In genomic region chr5:116574682-116575634, GRCh38 we compare ENCODE assay signal across 8 cellular contexts. TPM values are rescaled to one million over a fixed set of nuclear protein-coding genes. Genes with fewer than 3 reads are reported as not detected.
DNase-seq lines count a peak whose midpoint lies in the region; ATAC-seq lines count a peak whose summit lies in the region.

TSS of gene SEMA6A (minus strand) at chr5:116574823. CDS start at chr5:116504944, 69,879 bp downstream.

- peaks cover 20% of the 10 kb centered on the region for H3K4me1 Mint-ChIP-seq in activated CD4-positive, alpha-beta T cell treated with anti-CD3 and anti-CD28 coated beads, Interleukin-2, amount 10 ng/mL, durations not matched to agents 24 days and 14 days
- peaks cover 9% of the 10 kb centered on the region for H3K4me1 Mint-ChIP-seq in T-helper 2 cell treated with Interferon-gamma antibody and Interleukin-4, amounts not matched to agents 5 μg/mL and 100 μg/mL, for 36 hours (ENCODE audit: low read depth)

- peak within 1 kb of the TSS; percentile 77 for H3K27ac ChIP-seq in layer of hippocampus (ENCODE audit: low read depth, low read length)

- peak within 1 kb of the TSS; percentile 46 for H3K27ac Mint-ChIP-seq in activated CD4-positive, alpha-beta T cell treated with anti-CD3 and anti-CD28 coated beads, Interleukin-2, amount 10 ng/mL, durations not matched to agents 24 days and 14 days
- peak within 1 kb of the TSS; percentile 54 for H3K27ac Mint-ChIP-seq in T-helper 2 cell treated with Interferon-gamma antibody and Interleukin-4, amounts not matched to agents 5 μg/mL and 100 μg/mL, for 36 hours

- DNase-seq in activated CD4-positive, alpha-beta T cell treated with anti-CD3 and anti-CD28 coated beads, Interleukin-2, amount 10 ng/mL, durations not matched to agents 24 days and 14 days: peak; percentile 88
- no peak for DNase-seq in activated CD4-positive, alpha-beta T cell treated with anti-CD3 and anti-CD28 coated beads for 4 hours
- DNase-seq in NCI-H1092 treated with DMSO at 0.1 percent for 48 hours (lab: John Stamatoyannopoulos, UW) (peak; percentile 70), dedifferentiated amniotic fluid mesenchymal stem cell (ENCODE audit: extremely low spot score) (peak; percentile 67)
- DNase-seq in T-helper 2 cell treated with Interferon-gamma antibody and Interleukin-4, amounts not matched to agents 5 μg/mL and 100 μg/mL, for 36 hours (ENCODE audit: low spot score): peak; percentile 71
- peak; percentile 62 to 68 (median 66) for DNase-seq in stimulated activated CD4-positive, alpha-beta T cell treated with anti-CD3 and anti-CD28 coated beads, Interleukin-12 subunit alpha, Interleukin-12 subunit beta, amount 100 ng/mL, for 48 hours (ENCODE audit: low read depth in 2 of 3, low spot score in 1 of 3)

- peaks cover 78% of the 10 kb centered on the region for H3K27me3 Mint-ChIP-seq in activated CD4-positive, alpha-beta T cell treated with anti-CD3 and anti-CD28 coated beads, Interleukin-2, amount 10 ng/mL, durations not matched to agents 24 days and 14 days
- peaks cover 77% of the 10 kb centered on the region for H3K27me3 Mint-ChIP-seq in T-helper 2 cell treated with Interferon-gamma antibody and Interleukin-4, amounts not matched to agents 5 μg/mL and 100 μg/mL, for 36 hours (ENCODE audit: low read depth)

- intact Hi-C loops in activated CD4-positive, alpha-beta T cell treated with anti-CD3 and anti-CD28 coated beads, Interleukin-2, amount 10 ng/mL, durations not matched to agents 24 days and 14 days (cut with micrococcal nuclease): loop anchor here (5.0 to 10.0 kb wide), 4 partner anchors 440 to 1393 kb away; partner anchors contain the start of genes CDO1 and LVRN

- peak within 1 kb of the TSS; percentile 67 for H3K4me3 Mint-ChIP-seq in activated CD4-positive, alpha-beta T cell treated with anti-CD3 and anti-CD28 coated beads, Interleukin-2, amount 10 ng/mL, durations not matched to agents 24 days and 14 days
- peak within 1 kb of the TSS; percentile 86 for H3K4me3 Mint-ChIP-seq in T-helper 2 cell treated with Interferon-gamma antibody and Interleukin-4, amounts not matched to agents 5 μg/mL and 100 μg/mL, for 36 hours

- no peaks in the 10 kb centered on the region for H3K27me3 ChIP-seq in layer of hippocampus (ENCODE audit: control insufficient read depth, insufficient read depth, low read length)

- peak; percentile 68 for ATAC-seq in HG02642 (IDR thresholded peaks at IDR 0.05; ENCODE audit: poor library complexity, unreplicated experiment)

- no peaks in the 10 kb centered on the region for H3K9me3 Mint-ChIP-seq in activated CD4-positive, alpha-beta T cell treated with anti-CD3 and anti-CD28 coated beads, Interleukin-2, amount 10 ng/mL, durations not matched to agents 24 days and 14 days
- no peaks in the 10 kb centered on the region for H3K9me3 Mint-ChIP-seq in T-helper 2 cell treated with Interferon-gamma antibody and Interleukin-4, amounts not matched to agents 5 μg/mL and 100 μg/mL, for 36 hours

- H3K36me3 Mint-ChIP-seq in activated CD4-positive, alpha-beta T cell treated with anti-CD3 and anti-CD28 coated beads, Interleukin-2, amount 10 ng/mL, durations not matched to agents 24 days and 14 days (ENCODE audit: low read depth): no peaks in the 10 kb centered on the region
- H3K36me3 Mint-ChIP-seq in T-helper 2 cell treated with Interferon-gamma antibody and Interleukin-4, amounts not matched to agents 5 μg/mL and 100 μg/mL, for 36 hours (ENCODE audit: low read depth): no peaks in the 10 kb centered on the region

RNA-seq across cellular contexts. Expression of gene SEMA6A, which starts in this region (rescaled TPM):
- 0.19 and 0.24 TPM in 2 replicates for total RNA-seq in activated CD4-positive, alpha-beta T cell treated with anti-CD3 and anti-CD28 coated beads, Interleukin-2, amount 10 ng/mL, durations not matched to agents 24 days and 14 days

Comparison
In these comparisons a context has a peak if more than half of its experiments do, and no peak if none do; other contexts are left out.
1. Peak in DNase-seq in activated CD4-positive, alpha-beta T cell treated with anti-CD3 and anti-CD28 coated beads, Interleukin-2, amount 10 ng/mL, durations not matched to agents 24 days and 14 days; RNA of the gene not detected or under 1 TPM.
2. DNase-seq: peak in NCI-H1092 treated with DMSO at 0.1 percent for 48 hours (single experiment), T-helper 2 cell treated with Interferon-gamma antibody and Interleukin-4, amounts not matched to agents 5 μg/mL and 100 μg/mL, for 36 hours (single experiment), dedifferentiated amniotic fluid mesenchymal stem cell (single experiment) and stimulated activated CD4-positive, alpha-beta T cell treated with anti-CD3 and anti-CD28 coated beads, Interleukin-12 subunit alpha, Interleukin-12 subunit beta, amount 100 ng/mL, for 48 hours (3 of 3); none in activated CD4-positive, alpha-beta T cell treated with anti-CD3 and anti-CD28 coated beads for 4 hours (0 of 2).